Comparison of ENCODE assay signal across 18 cellular contexts in the genomic region with DNA sequence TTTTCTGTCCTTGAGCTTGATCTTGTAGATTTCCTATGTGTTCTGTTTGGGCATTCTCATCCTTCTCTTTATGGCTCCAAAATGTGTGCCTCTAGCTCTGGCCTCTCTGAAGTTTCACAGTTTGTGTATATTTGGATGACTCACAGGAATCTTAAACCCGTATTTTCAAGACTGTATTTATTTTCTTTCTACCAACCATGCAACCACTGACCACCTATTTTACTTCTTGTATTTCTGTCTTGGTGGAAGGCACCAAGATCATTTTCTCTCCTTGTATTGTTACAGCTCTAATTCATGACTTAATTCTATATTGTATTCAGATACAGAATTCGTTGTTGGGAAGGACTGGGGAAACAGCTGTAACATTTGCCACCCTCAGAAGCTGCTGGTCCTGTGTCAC. TPM values are rescaled to one million over a fixed set of nuclear protein-coding genes. Genes with fewer than 3 reads are reported as not detected.
DNase-seq lines count a peak whose midpoint lies in the region; ATAC-seq and TF ChIP-seq lines count a peak whose summit lies in the region.
"Had no signal": no experiment of that assay in that cellular context is flagged by ENCODE, and none has a peak within 500 bp of the region (broad histone marks: within the 10 kb centered on the region; RNA-seq: fewer than 3 reads in every experiment).

No MANE protein-coding gene starts in this region.

- no peak overlapping the region for H3K4me3 ChIP-seq in adipocyte (ENCODE audit: low read length)
- H3K4me3 ChIP-seq in foreskin fibroblast (ENCODE audit: low read depth in 1 of 2, low read length in 2 of 2), result no peak overlapping the region
- no peak overlapping the region for H3K4me3 ChIP-seq in stomach

- TF ChIP-seq CTCF in foreskin fibroblast (IDR thresholded peaks at IDR 0.05; ENCODE audit: low read depth, low read length) (no peak), stomach (IDR thresholded peaks at IDR 0.05) (no peak)

- H3K27me3 Mint-ChIP-seq in T-helper 2 cell treated with Interferon-gamma antibody and Interleukin-4, amounts not matched to agents 5 μg/mL and 100 μg/mL, for 36 hours (ENCODE audit: low read depth), result no peaks in the 10 kb centered on the region
- H3K27me3 Mint-ChIP-seq: naive B cell had no signal

- H3K36me3 ChIP-seq in adipocyte (ENCODE audit: control insufficient read depth, insufficient read depth, low read length, severe bottlenecking) (peaks cover 5% of the 10 kb centered on the region), stomach (no peaks in the 10 kb centered on the region)

- peak overlapping the region; percentile 3 for H3K27ac Mint-ChIP-seq in T-helper 2 cell treated with Interferon-gamma antibody and Interleukin-4, amounts not matched to agents 5 μg/mL and 100 μg/mL, for 36 hours
- H3K27ac Mint-ChIP-seq: activated CD8-positive, alpha-beta T cell treated with anti-CD3 and anti-CD28 coated beads, Interleukin-2, amount 10 ng/mL, durations not matched to agents 7 days and 5 days had no signal

- H3K4me3 Mint-ChIP-seq in T-helper 2 cell treated with Interferon-gamma antibody and Interleukin-4, amounts not matched to agents 5 μg/mL and 100 μg/mL, for 36 hours, result no peak overlapping the region
- H3K4me3 Mint-ChIP-seq: activated CD8-positive, alpha-beta T cell treated with anti-CD3 and anti-CD28 coated beads, Interleukin-2, amount 10 ng/mL, durations not matched to agents 7 days and 5 days; naive B cell had no signal

- TF ChIP-seq POLR2A in stomach (IDR thresholded peaks at IDR 0.05), result no peak

- peaks cover 10% of the 10 kb centered on the region for H3K4me1 Mint-ChIP-seq in T-helper 2 cell treated with Interferon-gamma antibody and Interleukin-4, amounts not matched to agents 5 μg/mL and 100 μg/mL, for 36 hours (ENCODE audit: low read depth)

- ATAC-seq in esophagus mucosa, result no peak
- ATAC-seq: activated CD8-positive, alpha-beta T cell treated with anti-CD3 and anti-CD28 coated beads, Interleukin-2, amount 10 ng/mL, durations not matched to agents 7 days and 5 days had no signal

- DNase-seq in T-helper 2 cell treated with Interferon-gamma antibody and Interleukin-4, amounts not matched to agents 5 μg/mL and 100 μg/mL, for 36 hours (ENCODE audit: low spot score), result no peak
- no peak for DNase-seq in T-helper 2 cell
- DNase-seq in adipocyte (ENCODE audit: low read depth), result peak; percentile 60
- peak; percentile 42 to 64 for DNase-seq in foreskin fibroblast
- no peak for DNase-seq in stomach
- no peak for DNase-seq in T-helper 9 cell
- DNase-seq in NCI-H345 (lab: John Stamatoyannopoulos, UW), result no peak
- DNase-seq: 8988T; activated CD8-positive, alpha-beta T cell treated with anti-CD3 and anti-CD28 coated beads, Interleukin-2, amount 10 ng/mL, durations not matched to agents 7 days and 5 days; activated effector memory CD4-positive, alpha-beta T cell treated with Interleukin-2 at 50 U/mL for 16 hours; COR-L47; effector memory CD4-positive, alpha-beta T cell; kidney glomerular epithelial cell; naive B cell; NCI-H2081 treated with DMSO at 0.1 percent for 48 hours; NCI-H82; stimulated activated naive CD4-positive, alpha-beta T cell treated with Interleukin-2 at 50 U/mL for 16 hours had no signal

- no peak overlapping the region for H3K9ac ChIP-seq in adipocyte (ENCODE audit: low read length)

- TF ChIP-seq EP300 in stomach (IDR thresholded peaks at IDR 0.05), result no peak

- WGBS in stomach, 5 donors, result 15 to 34% (median 19%) methylated on average over 2 of the region's 2 CpGs

- peak overlapping the region in 4 of 5 donors; percentile 38 to 48 (median 44) for H3K27ac ChIP-seq in stomach

- H3K36me3 Mint-ChIP-seq in T-helper 2 cell treated with Interferon-gamma antibody and Interleukin-4, amounts not matched to agents 5 μg/mL and 100 μg/mL, for 36 hours (ENCODE audit: low read depth), result peaks cover 3% of the 10 kb centered on the region
- H3K36me3 Mint-ChIP-seq: naive B cell had no signal

- H3K27me3 ChIP-seq in adipocyte (replicated peaks; ENCODE audit: control insufficient read depth, insufficient read depth, low read length) (no peaks in the 10 kb centered on the region), stomach (no peaks in the 10 kb centered on the region)

- intact Hi-C loops in stomach (cut with DNase I; ENCODE audit: low total_unique reads), result loop anchor here (5.0 kb wide), 1 partner anchor 193 kb away; no protein-coding TSS in a partner anchor

- H3K9me3 ChIP-seq in adipocyte (ENCODE audit: control insufficient read depth, low read length) (no peaks in the 10 kb centered on the region), stomach (no peaks in the 10 kb centered on the region)

- H3K4me1 ChIP-seq in adipocyte (ENCODE audit: control insufficient read depth, insufficient read depth, low read length) (peaks cover 20% of the 10 kb centered on the region), stomach (peaks cover 30 to 69% (median 54%) of the 10 kb centered on the region in 4 donors)

- no peaks in the 10 kb centered on the region for H3K9me3 Mint-ChIP-seq in T-helper 2 cell treated with Interferon-gamma antibody and Interleukin-4, amounts not matched to agents 5 μg/mL and 100 μg/mL, for 36 hours
- H3K9me3 Mint-ChIP-seq: naive B cell had no signal

RNA-seq across cellular contexts. Expression of a gene that starts 39.5 kb away (rescaled TPM):
- total RNA-seq in stomach (100 to 1,000 TPM in 2 of 5 donors, 10 to 100 TPM in 3; 13.4 to 234 (median 92.4) TPM), esophagus mucosa (125 TPM)
- 10 to 100 TPM; 10.5 to 18.7 (median 17.7) TPM for polyA plus RNA-seq in stomach

Comparison
In these comparisons a context has a peak if more than half of its experiments do, and no peak if none do; other contexts are left out.
1. DNase-seq: peak in adipocyte (single experiment) and foreskin fibroblast (2 of 2); none in T-helper 2 cell treated with Interferon-gamma antibody and Interleukin-4, amounts not matched to agents 5 μg/mL and 100 μg/mL, for 36 hours (single experiment), T-helper 2 cell (0 of 5), stomach (single experiment), T-helper 9 cell (single experiment) and NCI-H345 (single experiment).